Comparison of ENCODE assay signal across 8 cellular contexts in the genomic region with DNA sequence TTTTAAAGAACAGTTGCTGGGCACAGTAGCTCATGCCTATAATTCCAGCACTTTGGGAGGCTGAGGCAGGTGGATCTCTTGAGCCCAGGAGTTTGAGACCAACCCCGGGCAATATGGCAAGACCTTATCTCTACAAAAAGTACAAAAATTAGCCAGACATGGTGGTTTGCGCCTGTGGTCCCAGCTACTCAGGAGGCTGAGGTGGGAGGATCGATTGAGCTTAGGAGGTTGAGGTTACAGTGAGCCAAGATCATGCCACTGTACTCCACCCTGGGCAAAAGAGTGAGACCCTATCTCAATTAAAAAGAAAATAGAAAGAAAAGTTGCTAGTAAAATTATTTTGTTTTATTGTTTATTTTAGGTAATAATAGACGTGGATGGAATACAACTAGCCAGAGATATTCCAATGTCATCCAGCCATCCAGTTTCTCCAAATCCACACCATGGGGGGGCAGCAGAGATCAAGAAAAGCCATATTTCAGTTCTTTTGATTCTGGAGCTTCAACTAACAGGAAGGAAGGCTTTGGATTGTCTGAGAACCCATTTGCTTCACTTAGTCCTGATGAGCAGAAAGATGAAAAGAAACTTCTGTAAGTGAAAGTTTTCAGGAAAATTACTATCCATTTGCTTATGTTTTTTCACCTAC. TPM values are rescaled to one million over a fixed set of nuclear protein-coding genes. Genes with fewer than 3 reads are reported as not detected.
DNase-seq lines count a peak whose midpoint lies in the region; ATAC-seq, FAIRE-seq and TF ChIP-seq lines count a peak whose summit lies in the region.

No MANE protein-coding gene starts in this region.

- H2AFZ ChIP-seq in OCI-LY3 (ENCODE audit: low read depth, low read length), result no peak overlapping the region
- H2AFZ ChIP-seq in H1 (ENCODE audit: low read length), result no peak overlapping the region

- TF ChIP-seq EP300 in H1 (IDR thresholded peaks at IDR 0.05; ENCODE audit: borderline replicate concordance in 1 of 2, low read depth in 2 of 2, low read length in 2 of 2), result no peak

- 85 to 100% methylated on average over 1 to 4 of the region's 4 CpGs for WGBS in H1 (ENCODE audit: extremely low coverage in 1 of 2, insufficient coverage in 1 of 2, insufficient read length in 1 of 2, insufficient replicate concordance in 2 of 2, low coverage in 1 of 2, low lambda C conversion rate in 2 of 2, missing lambda C conversion rate in 1 of 2), 2 experiments

- DNase-seq in CD4-positive, CD25-positive, alpha-beta regulatory T cell, result peak in 1 of 3 donors; percentile 28
- peak; percentile 70 for DNase-seq in H4 (ENCODE audit: low spot score)
- DNase-seq in H1 (ENCODE audit: low read depth in 1 of 2, low spot score in 2 of 2), result no peak
- no peak for DNase-seq in progenitor cell of endocrine pancreas (ENCODE audit: low spot score, unreplicated experiment)
- DNase-seq in activated effector memory CD4-positive, alpha-beta T cell treated with Interleukin-2 at 50 U/mL for 16 hours, result no peak

- peaks cover 0 to 2% (median 0%) of the 10 kb centered on the region in 7 donors for H3K9me3 Mint-ChIP-seq in CD4-positive, CD25-positive, alpha-beta regulatory T cell
- no peaks in the 10 kb centered on the region for H3K9me3 Mint-ChIP-seq in progenitor cell of endocrine pancreas (ENCODE audit: low read depth)

- no peak overlapping the region for H3K4ac ChIP-seq in H1 (replicated peaks; ENCODE audit: insufficient read length, low read depth, low read length)

- H3K23me2 ChIP-seq in H1 (ENCODE audit: low read depth, low read length), result peaks cover 5% of the 10 kb centered on the region; the same call in 1 of the 2 replicates

- H2BK5ac ChIP-seq in H1 (ENCODE audit: low read depth, low read length), result no peak overlapping the region

- H3K4me1 ChIP-seq in CD4-positive, CD25-positive, alpha-beta regulatory T cell (ENCODE audit: control insufficient read depth, insufficient read depth, low read length, poor library complexity, severe bottlenecking), result peaks cover 37% of the 10 kb centered on the region
- H3K4me1 ChIP-seq in OCI-LY3 (ENCODE audit: low read length), result peaks cover 11% of the 10 kb centered on the region
- H3K4me1 ChIP-seq in H1 (replicated peaks in 1 of 4; ENCODE audit: control insufficient read depth in 3 of 4, insufficient read depth in 4 of 4, low read length in 3 of 4), result peaks cover 0 to 3% (median under 1%) of the 10 kb centered on the region in 4 experiments; a peak in 2 of 7 replicates

- no peaks in the 10 kb centered on the region for H3K27me3 ChIP-seq in CD4-positive, CD25-positive, alpha-beta regulatory T cell (ENCODE audit: control insufficient read depth, insufficient read depth, low read length)
- H3K27me3 ChIP-seq in OCI-LY3 (ENCODE audit: low read depth, low read length) (no peaks in the 10 kb centered on the region), H1 (replicated peaks in 1 of 4; ENCODE audit: control insufficient read depth in 3 of 4, extremely low read depth in 1 of 4, insufficient read depth in 3 of 4, low read length in 3 of 4) (no peaks in the 10 kb centered on the region)

- no peak overlapping the region for H3K18ac ChIP-seq in H1 (ENCODE audit: extremely low read depth, low read length)

- peaks cover 33% of the 10 kb centered on the region for H3K36me3 ChIP-seq in CD4-positive, CD25-positive, alpha-beta regulatory T cell (ENCODE audit: control insufficient read depth, insufficient read depth, low read length)
- H3K36me3 ChIP-seq in OCI-LY3 (replicated peaks; ENCODE audit: low read depth, low read length) (peaks cover 32% of the 10 kb centered on the region), H1 (ENCODE audit: control insufficient read depth in 2 of 4, insufficient read depth in 4 of 4, low read length in 3 of 4) (peaks cover 4 to 45% (median 23%) of the 10 kb centered on the region in 4 experiments; a peak in 7 of 8 replicates)

- H3K4me2 ChIP-seq in OCI-LY3 (ENCODE audit: low read length) (no peak overlapping the region), H1 (ENCODE audit: insufficient read depth in 1 of 2, low read depth in 2 of 2, low read length in 2 of 2) (no peak overlapping the region)

- no peak overlapping the region for H2BK12ac ChIP-seq in H1 (ENCODE audit: low read depth, low read length)

- no peak overlapping the region for H3K9ac ChIP-seq in OCI-LY3 (ENCODE audit: low read length)
- H3K9ac ChIP-seq in H1 (replicated peaks in 1 of 4; ENCODE audit: extremely low read depth in 1 of 4, low read depth in 3 of 4, low read length in 3 of 4), result no peak overlapping the region

- no peak overlapping the region for H2BK15ac ChIP-seq in H1 (ENCODE audit: low read length)

- H3K4me1 Mint-ChIP-seq in CD4-positive, CD25-positive, alpha-beta regulatory T cell, result peaks cover 9 to 51% (median 27%) of the 10 kb centered on the region in 4 donors
- peaks cover 12% of the 10 kb centered on the region for H3K4me1 Mint-ChIP-seq in progenitor cell of endocrine pancreas (ENCODE audit: low read depth)

- TF ChIP-seq RAD21 in H1 (IDR thresholded peaks at IDR 0.05 in 1 of 2, conservative IDR thresholded peaks at IDR 0.05 in 1 of 2; ENCODE audit: low read depth in 2 of 2, low read length in 2 of 2), result peak; percentile 35 to 48

- H3K79me1 ChIP-seq in H1 (ENCODE audit: low read depth, low read length), result peaks cover 11% of the 10 kb centered on the region; the same call in 1 of the 2 replicates

- no peak overlapping the region for H3K56ac ChIP-seq in H1 (replicated peaks; ENCODE audit: insufficient read length, low read depth, low read length)

- no peak overlapping the region for H3K23ac ChIP-seq in H1 (ENCODE audit: insufficient read length)

- H3K4me3 ChIP-seq in CD4-positive, CD25-positive, alpha-beta regulatory T cell (ENCODE audit: low read depth, low read length), result peak overlapping the region; percentile 16
- H3K4me3 ChIP-seq in OCI-LY3 (ENCODE audit: low read length), result no peak overlapping the region
- no peak overlapping the region for H3K4me3 ChIP-seq in H1 (ENCODE audit: extremely low read depth in 1 of 4, insufficient read depth in 2 of 4, low read depth in 3 of 4, low read length in 4 of 4)

- no peak overlapping the region for H2BK120ac ChIP-seq in H1 (replicated peaks; ENCODE audit: low read depth, low read length)

- no peak overlapping the region for H4K5ac ChIP-seq in H1 (ENCODE audit: insufficient read length, low read depth, low read length)

- no peak for TF ChIP-seq POLR2A in H1 (IDR thresholded peaks at IDR 0.05; ENCODE audit: control extremely low read depth in 1 of 2, low read depth in 2 of 2, low read length in 2 of 2)

- no peak overlapping the region for H2BK20ac ChIP-seq in H1 (ENCODE audit: low read length)

- no peak for ATAC-seq in CD4-positive, CD25-positive, alpha-beta regulatory T cell (ENCODE audit: low read depth in 2 of 2)
- ATAC-seq in GM18861 (IDR thresholded peaks at IDR 0.05; ENCODE audit: unreplicated experiment) (no peak), HG03460 (IDR thresholded peaks at IDR 0.05; ENCODE audit: unreplicated experiment) (no peak)

- no peak overlapping the region for H3K27ac ChIP-seq in CD4-positive, CD25-positive, alpha-beta regulatory T cell (ENCODE audit: insufficient read depth, low read length, poor library complexity, severe bottlenecking)
- H3K27ac ChIP-seq in OCI-LY3 (ENCODE audit: low read length), result no peak overlapping the region
- H3K27ac ChIP-seq in H1 (ENCODE audit: low read depth, low read length), result no peak overlapping the region

- H2AK5ac ChIP-seq in H1 (ENCODE audit: low read depth, low read length), result no peak overlapping the region

- H4K8ac ChIP-seq in H1 (ENCODE audit: extremely low read depth, insufficient read depth, low read length), result no peak overlapping the region

- CTCF ChIA-PET in H1 (lab: Charles Lee; ENCODE audit: partially characterized antibody), result interaction anchor here (1.1 to 1.6 kb wide), 7 partner anchors 9 to 84 kb away, joined by 3 to 7 read pairs (median 3); no protein-coding TSS in a partner anchor

- no peak for FAIRE-seq in H1 (lab: Jason Lieb, UNC)

- peaks cover 4% of the 10 kb centered on the region for H4K20me1 ChIP-seq in OCI-LY3 (ENCODE audit: insufficient read depth, low read length)
- no peaks in the 10 kb centered on the region for H4K20me1 ChIP-seq in H1 (replicated peaks in 1 of 2; ENCODE audit: control insufficient read depth in 1 of 2, insufficient read depth in 2 of 2, low read length in 2 of 2)

- H3K27ac Mint-ChIP-seq in CD4-positive, CD25-positive, alpha-beta regulatory T cell, result peak overlapping the region in 1 of 3 donors; percentile 97
- H3K27ac Mint-ChIP-seq in progenitor cell of endocrine pancreas, result no peak overlapping the region

- H3K27me3 Mint-ChIP-seq in CD4-positive, CD25-positive, alpha-beta regulatory T cell, result no peaks in the 10 kb centered on the region
- H3K27me3 Mint-ChIP-seq in progenitor cell of endocrine pancreas, result no peaks in the 10 kb centered on the region

- POLR2A ChIA-PET in H1 (lab: Charles Lee; ENCODE audit: partially characterized antibody), result interaction anchor here (1.3 kb wide), 1 partner anchor 86 kb away, joined by 3 read pairs; no protein-coding TSS in a partner anchor

- peak; percentile 33 for TF ChIP-seq CTCF in OCI-LY3 (IDR thresholded peaks at IDR 0.05; ENCODE audit: low read depth, low read length)
- peak in 1 of 3 experiments; percentile 14; a peak in 2 of 4 replicates for TF ChIP-seq CTCF in H1 (IDR thresholded peaks at IDR 0.05; ENCODE audit: control extremely low read depth in 1 of 3, insufficient read depth in 1 of 3, low read depth in 1 of 3, low read length in 3 of 3)
- TF ChIP-seq CTCF in progenitor cell of endocrine pancreas (IDR thresholded peaks at IDR 0.05; ENCODE audit: unreplicated experiment), result peak; percentile 45

- H3K4me3 Mint-ChIP-seq in CD4-positive, CD25-positive, alpha-beta regulatory T cell, result peak overlapping the region in 2 of 4 donors; percentile 24 to 92
- H3K4me3 Mint-ChIP-seq in progenitor cell of endocrine pancreas (ENCODE audit: low read depth), result no peak overlapping the region

- no peak overlapping the region for H3K14ac ChIP-seq in H1 (ENCODE audit: insufficient read length)

- H4K91ac ChIP-seq in H1 (replicated peaks; ENCODE audit: insufficient read length, low read length), result no peak overlapping the region

- H3K36me3 Mint-ChIP-seq in CD4-positive, CD25-positive, alpha-beta regulatory T cell, result peaks cover 15% of the 10 kb centered on the region
- peaks cover 9% of the 10 kb centered on the region for H3K36me3 Mint-ChIP-seq in progenitor cell of endocrine pancreas (ENCODE audit: insufficient read depth)

- no peaks in the 10 kb centered on the region for H3K9me3 ChIP-seq in CD4-positive, CD25-positive, alpha-beta regulatory T cell (ENCODE audit: control insufficient read depth in 2 of 2, low read length in 2 of 2)
- H3K9me3 ChIP-seq in OCI-LY3 (ENCODE audit: insufficient read depth, low read length) (no peaks in the 10 kb centered on the region), H1 (ENCODE audit: insufficient read depth in 2 of 2, low read depth in 1 of 2, low read length in 1 of 2) (no peaks in the 10 kb centered on the region)

- H3K79me2 ChIP-seq in OCI-LY3 (ENCODE audit: low read length), result peaks cover 83% of the 10 kb centered on the region
- peaks cover 0 to 34% of the 10 kb centered on the region in 2 experiments; a peak in 2 of 4 replicates for H3K79me2 ChIP-seq in H1 (ENCODE audit: control insufficient read depth in 1 of 2, insufficient read depth in 2 of 2, low read length in 2 of 2)

RNA-seq across cellular contexts. Expression of a gene that starts 3.0 kb away (rescaled TPM):
- total RNA-seq in CD4-positive, CD25-positive, alpha-beta regulatory T cell, result 25.6 TPM
- 10 to 100 TPM; 31.8 to 55.6 (median 44.5) TPM for polyA plus RNA-seq in CD4-positive, CD25-positive, alpha-beta regulatory T cell
- total RNA-seq in H4 (2014; rRNA removed; shearing (Covaris generic)), result 75.4 and 90.5 TPM in 2 replicates
- 27.8 and 31.8 TPM in 2 replicates for total RNA-seq in H1 (2021; fragmentation: NEBNext Ultra II Directional; extraction: Animal tissue kit (Norgen Biotek cat#: 25700))
- polyA plus RNA-seq in H1 (2011; rRNA removed), result 25.0 and 41.2 TPM in 2 replicates
- 27.4 TPM for polyA plus RNA-seq in H1 (2011; cell fraction: cytosol; rRNA removed)
- polyA plus RNA-seq in H1 (2011; cell fraction: nucleus; rRNA removed), result 38.5 TPM
- polyA plus RNA-seq in H1 (2012, experiment 1 of 2), result 30.0 to 35.3 TPM (median 33.6 TPM) in 4 replicates
- polyA plus RNA-seq in H1 (2012, experiment 2 of 2), result 10.1 TPM
- 21.7 TPM for polyA plus RNA-seq in H1 (2013, experiment 1 of 2)
- polyA plus RNA-seq in H1 (2013, experiment 2 of 2), result 22.1 TPM
- 22.2 and 29.8 TPM in 2 replicates for polyA minus RNA-seq in H1 (2011; rRNA and poly(A)+ RNA removed)
- 16.6 TPM for polyA minus RNA-seq in H1 (2011; cell fraction: cytosol; rRNA and poly(A)+ RNA removed)
- polyA minus RNA-seq in H1 (2011; cell fraction: nucleus; rRNA and poly(A)+ RNA removed), result 21.3 TPM
- 47.3 and 49.8 TPM in 2 replicates for total RNA-seq in progenitor cell of endocrine pancreas
